ENCODE assay signal across 1 cellular context in genomic region chr22:32789797-32790620, GRCh38.
TF ChIP-seq lines count a peak whose summit lies in the region.

No MANE protein-coding gene starts in this region.

TF ChIP-seq in HepG2, 621 proteins besides CTCF, POLR2A, EP300 and RAD21 (continues in another document):
- TF ChIP-seq ZBTB3 (CRISPR knock-in tag; IDR thresholded peaks at IDR 0.05; ENCODE audit: borderline replicate concordance, low read depth) (no peak), ZNF263 (CRISPR knock-in tag; IDR thresholded peaks at IDR 0.05) (no peak), KDM3A (CRISPR knock-in tag; IDR thresholded peaks at IDR 0.05; ENCODE audit: low read depth) (peak; percentile 56; the same call in 1 of the 2 replicates), ZBTB7B (CRISPR knock-in tag; IDR thresholded peaks at IDR 0.05) (no peak), PRDM10 (CRISPR knock-in tag; IDR thresholded peaks at IDR 0.05; ENCODE audit: low read depth) (no peak), MAX (IDR thresholded peaks at IDR 0.05) (no peak), YY1 (IDR thresholded peaks at IDR 0.05; ENCODE audit: insufficient read depth, insufficient replicate concordance, low read depth, low read length) (no peak), SOX5 (CRISPR knock-in tag; IDR thresholded peaks at IDR 0.05; ENCODE audit: borderline replicate concordance) (peak; percentile 94), NCOA5 (CRISPR knock-in tag; IDR thresholded peaks at IDR 0.05) (no peak), FOXP4 (CRISPR knock-in tag; IDR thresholded peaks at IDR 0.05) (peak; percentile 85), SNAI1 (CRISPR knock-in tag; IDR thresholded peaks at IDR 0.05; ENCODE audit: borderline replicate concordance) (no peak), AGO2 (optimal IDR thresholded peaks at IDR 0.05; ENCODE audit: low read depth, low read length) (no peak), SYNCRIP (IDR thresholded peaks at IDR 0.05; ENCODE audit: insufficient read depth, low read depth, low read length) (no peak), MIXL1 (CRISPR knock-in tag; IDR thresholded peaks at IDR 0.05) (peak; percentile 40; the same call in 1 of the 2 replicates), CEBPZ (IDR thresholded peaks at IDR 0.05; ENCODE audit: low read length) (no peak), ZFP37 (CRISPR knock-in tag; IDR thresholded peaks at IDR 0.05; ENCODE audit: borderline replicate concordance) (no peak), JUNB (CRISPR knock-in tag; IDR thresholded peaks at IDR 0.05; ENCODE audit: borderline replicate concordance) (no peak), ZNF616 (CRISPR knock-in tag; IDR thresholded peaks at IDR 0.05; ENCODE audit: low read depth) (no peak), ISL2 (CRISPR knock-in tag; IDR thresholded peaks at IDR 0.05) (peak; percentile 68; the same call in 1 of the 2 replicates), ZNF83 (CRISPR knock-in tag; IDR thresholded peaks at IDR 0.05; ENCODE audit: borderline replicate concordance) (no peak), ARHGAP35 (CRISPR knock-in tag; IDR thresholded peaks at IDR 0.05; ENCODE audit: borderline replicate concordance) (no peak), PBX2 (CRISPR knock-in tag; IDR thresholded peaks at IDR 0.05) (no peak), CREM (IDR thresholded peaks at IDR 0.05) (peak; percentile 55; the same call in 1 of the 2 replicates), CREM (CRISPR knock-in tag; IDR thresholded peaks at IDR 0.05) (no peak), CEBPB (IDR thresholded peaks at IDR 0.05; ENCODE audit: borderline replicate concordance, low read depth, low read length) (no peak), ATRX (CRISPR knock-in tag; IDR thresholded peaks at IDR 0.05; ENCODE audit: borderline replicate concordance) (no peak), ZNF839 (CRISPR knock-in tag; IDR thresholded peaks at IDR 0.05; ENCODE audit: borderline replicate concordance) (no peak), GMEB2 (CRISPR knock-in tag; IDR thresholded peaks at IDR 0.05; ENCODE audit: low read depth) (no peak), NFYB (CRISPR knock-in tag; IDR thresholded peaks at IDR 0.05) (peak; percentile 62), KDM1A (CRISPR knock-in tag; IDR thresholded peaks at IDR 0.05) (peak; percentile 76; the same call in 1 of the 2 replicates), ZMAT3 (CRISPR knock-in tag; conservative IDR thresholded peaks at IDR 0.05) (no peak), POLR2G (IDR thresholded peaks at IDR 0.05; ENCODE audit: low read depth, low read length) (no peak), LRRFIP1 (CRISPR knock-in tag; conservative IDR thresholded peaks at IDR 0.05) (no peak), GATAD1 (CRISPR knock-in tag; IDR thresholded peaks at IDR 0.05) (peak; percentile 29; the same call in 1 of the 2 replicates), POLR2AphosphoS2 (IDR thresholded peaks at IDR 0.05; ENCODE audit: low read depth, low read length) (no peak), FOXO4 (CRISPR knock-in tag; conservative IDR thresholded peaks at IDR 0.05) (no peak), ZNF598 (CRISPR knock-in tag; IDR thresholded peaks at IDR 0.05; ENCODE audit: borderline replicate concordance) (no peak), MED1 (CRISPR knock-in tag; IDR thresholded peaks at IDR 0.05) (peak; percentile 87), ZNF337 (CRISPR knock-in tag; IDR thresholded peaks at IDR 0.05; ENCODE audit: borderline replicate concordance, low read depth) (no peak), ADNP (CRISPR knock-in tag; IDR thresholded peaks at IDR 0.05) (no peak), CSRNP2 (CRISPR knock-in tag; conservative IDR thresholded peaks at IDR 0.05; ENCODE audit: low read depth) (no peak), BCLAF1 (IDR thresholded peaks at IDR 0.05) (no peak)
